In genomic region chr12:47781479-47782371, GRCh38 we compare ENCODE assay signal across 10 cellular contexts. TPM values are rescaled to one million over a fixed set of nuclear protein-coding genes. Genes with fewer than 3 reads are reported as not detected.
DNase-seq lines count a peak whose midpoint lies in the region; ATAC-seq and TF ChIP-seq lines count a peak whose summit lies in the region.
"Had no signal": no experiment of that assay in that cellular context is flagged by ENCODE, and none has a peak within 500 bp of the region (broad histone marks: within the 10 kb centered on the region; RNA-seq: fewer than 3 reads in every experiment).

No MANE protein-coding gene starts in this region.

- H3K9me3 ChIP-seq in body of pancreas: no peaks in the 10 kb centered on the region
- H3K9me3 ChIP-seq in tibial nerve: no peaks in the 10 kb centered on the region
- H3K9me3 ChIP-seq: SJSA1 had no signal

- WGBS in body of pancreas, 2 donors: 83% methylated on average over 10 to 13 of the region's 13 CpGs
- 75 to 82% methylated on average over 13 of the region's 13 CpGs for WGBS in tibial nerve, 2 donors

- H3K27ac ChIP-seq in cingulate gyrus (ENCODE audit: low read depth, low read length) (peak overlapping the region; percentile 78), body of pancreas (no peak overlapping the region), tibial nerve (peak overlapping the region in 2 of 4 donors; percentile 77 to 86)
- H3K27ac ChIP-seq: SJSA1 had no signal

- no peak overlapping the region for H3K4me3 ChIP-seq in body of pancreas
- H3K4me3 ChIP-seq in tibial nerve: no peak overlapping the region
- H3K4me3 ChIP-seq: SJSA1 had no signal

- H3K4me1 ChIP-seq in body of pancreas (peaks cover 9% of the 10 kb centered on the region), tibial nerve (peaks cover 0 to 65% (median 30%) of the 10 kb centered on the region in 4 donors)

- ATAC-seq in stimulated activated naive CD8-positive, alpha-beta T cell treated with anti-CD3 and anti-CD28 coated beads, Interleukin-15, amount 100 ng/mL, for 72 hours: no peak
- no peak for ATAC-seq in body of pancreas

- H3K36me3 ChIP-seq in body of pancreas (replicated peaks in 1 of 2; ENCODE audit: insufficient read depth in 1 of 2, low read depth in 2 of 2): peaks cover 0 to 4% of the 10 kb centered on the region in 2 donors
- peaks cover 2 to 63% (median 19%) of the 10 kb centered on the region in 3 donors for H3K36me3 ChIP-seq in tibial nerve

- DNase-seq in T-helper 1 cell (no peak), NCI-H526 treated with DMSO at 0.1 percent for 48 hours (lab: John Stamatoyannopoulos, UW) (peak; percentile 90), NCI-H226 (no peak), body of pancreas (no peak), tibial nerve (ENCODE audit: low spot score in 2 of 2) (no peak)
- no peak for DNase-seq in stimulated activated naive CD8-positive, alpha-beta T cell treated with anti-CD3 and anti-CD28 coated beads, Interleukin-15, amount 100 ng/mL, for 72 hours
- DNase-seq: activated gamma-delta T cell treated with Interleukin-2 at 50 U/mL for 16 hours had no signal

- peaks cover 26% of the 10 kb centered on the region for H3K4me1 Mint-ChIP-seq in T-helper 1 cell treated with Interleukin-12 subunit alpha and Interleukin-12 subunit beta and Interleukin-4 antibody, amounts not matched to agents 30 μg/mL and 1 μg/mL, for 36 hours (ENCODE audit: low read depth)
- H3K4me1 Mint-ChIP-seq in stimulated activated naive CD8-positive, alpha-beta T cell treated with anti-CD3 and anti-CD28 coated beads, Interleukin-15, amount 100 ng/mL, for 72 hours: peaks cover 81% of the 10 kb centered on the region

- no peaks in the 10 kb centered on the region for H3K27me3 Mint-ChIP-seq in T-helper 1 cell treated with Interleukin-12 subunit alpha and Interleukin-12 subunit beta and Interleukin-4 antibody, amounts not matched to agents 30 μg/mL and 1 μg/mL, for 36 hours (ENCODE audit: low read depth)
- H3K27me3 Mint-ChIP-seq in stimulated activated naive CD8-positive, alpha-beta T cell treated with anti-CD3 and anti-CD28 coated beads, Interleukin-15, amount 100 ng/mL, for 72 hours: no peaks in the 10 kb centered on the region

- TF ChIP-seq POLR2A in body of pancreas (IDR thresholded peaks at IDR 0.05) (no peak), tibial nerve (IDR thresholded peaks at IDR 0.05) (no peak)

- TF ChIP-seq CTCF in body of pancreas (IDR thresholded peaks at IDR 0.05) (no peak), tibial nerve (IDR thresholded peaks at IDR 0.05) (no peak)

- peaks cover 25% of the 10 kb centered on the region for H3K36me3 Mint-ChIP-seq in T-helper 1 cell treated with Interleukin-12 subunit alpha and Interleukin-12 subunit beta and Interleukin-4 antibody, amounts not matched to agents 30 μg/mL and 1 μg/mL, for 36 hours (ENCODE audit: low read depth)

- peak in 1 of 2 donors; percentile 7 for TF ChIP-seq EP300 in tibial nerve (IDR thresholded peaks at IDR 0.05)

- intact Hi-C loops in body of pancreas (cut with DNase I): loop anchor here (5.0 kb wide), 2 partner anchors 56 to 69 kb away; no protein-coding TSS in a partner anchor

- H3K27me3 ChIP-seq in body of pancreas (no peaks in the 10 kb centered on the region), tibial nerve (no peaks in the 10 kb centered on the region)
- H3K27me3 ChIP-seq: SJSA1 had no signal

- H3K27ac Mint-ChIP-seq in T-helper 1 cell treated with Interleukin-12 subunit alpha and Interleukin-12 subunit beta and Interleukin-4 antibody, amounts not matched to agents 30 μg/mL and 1 μg/mL, for 36 hours: peak overlapping the region; percentile 18
- peak overlapping the region; percentile 57 to 74 for H3K27ac Mint-ChIP-seq in stimulated activated naive CD8-positive, alpha-beta T cell treated with anti-CD3 and anti-CD28 coated beads, Interleukin-15, amount 100 ng/mL, for 72 hours

- no peak overlapping the region for H3K4me3 Mint-ChIP-seq in T-helper 1 cell treated with Interleukin-12 subunit alpha and Interleukin-12 subunit beta and Interleukin-4 antibody, amounts not matched to agents 30 μg/mL and 1 μg/mL, for 36 hours
- H3K4me3 Mint-ChIP-seq in stimulated activated naive CD8-positive, alpha-beta T cell treated with anti-CD3 and anti-CD28 coated beads, Interleukin-15, amount 100 ng/mL, for 72 hours: no peak overlapping the region

- no peaks in the 10 kb centered on the region for H3K9me3 Mint-ChIP-seq in T-helper 1 cell treated with Interleukin-12 subunit alpha and Interleukin-12 subunit beta and Interleukin-4 antibody, amounts not matched to agents 30 μg/mL and 1 μg/mL, for 36 hours
- no peaks in the 10 kb centered on the region for H3K9me3 Mint-ChIP-seq in stimulated activated naive CD8-positive, alpha-beta T cell treated with anti-CD3 and anti-CD28 coated beads, Interleukin-15, amount 100 ng/mL, for 72 hours

RNA-seq across cellular contexts. Expression of gene SLC48A1, which starts 8.7 kb away (rescaled TPM):
- total RNA-seq in body of pancreas (10 to 100 TPM; 12.7 to 22.1 TPM), tibial nerve (10 to 100 TPM; 24.6 to 37.9 (median 33.8) TPM)

RNA-seq across cellular contexts. Expression of gene RAPGEF3, which starts 23.0 kb away (rescaled TPM):
- 10 to 100 TPM; 11.9 to 23.4 TPM for total RNA-seq in body of pancreas
- total RNA-seq in tibial nerve: 100 to 1,000 TPM in 1 of 4 donors, 10 to 100 TPM in 3; 47.3 to 109 (median 83.6) TPM

RNA-seq across cellular contexts. Expression of gene HDAC7, which starts 38.0 kb away (rescaled TPM):
- 10 to 100 TPM; 26.2 to 26.7 TPM for total RNA-seq in body of pancreas
- 100 to 1,000 TPM in 2 of 4 donors, 10 to 100 TPM in 2; 90.4 to 186 (median 98.4) TPM for total RNA-seq in tibial nerve

RNA-seq across cellular contexts. Expression of gene ENDOU, which starts 56.4 kb away (rescaled TPM):
- not detected for total RNA-seq in body of pancreas
- 1 to 10 TPM in 1 of 4 donors, under 1 TPM in 2, not detected in 1; 0.30 to 1.2 (median 0.42) TPM for total RNA-seq in tibial nerve
- total RNA-seq: SJSA1 had no signal
